15 cellular contexts compared by ENCODE assay signal in genomic region chr4:5036239-5036638, GRCh38. TPM values are rescaled to one million over a fixed set of nuclear protein-coding genes. Genes with fewer than 3 reads are reported as not detected.
DNase-seq lines count a peak whose midpoint lies in the region; ATAC-seq, FAIRE-seq and TF ChIP-seq lines count a peak whose summit lies in the region.
"Had no signal": no experiment of that assay in that cellular context is flagged by ENCODE, and none has a peak within 500 bp of the region (broad histone marks: within the 10 kb centered on the region; RNA-seq: fewer than 3 reads in every experiment).

No MANE protein-coding gene starts in this region.

- in situ Hi-C loops in GM12878 (cut with MboI) = no loop called here

- H3K9me3 ChIP-seq in GM12878 (replicated peaks; ENCODE audit: control insufficient read depth, insufficient read depth, low read length) = no peaks in the 10 kb centered on the region
- no peaks in the 10 kb centered on the region for H3K9me3 ChIP-seq in lower lobe of right lung

- TF ChIP-seq RAD21 in GM12878 (IDR thresholded peaks at IDR 0.05; ENCODE audit: insufficient read depth, low read depth, low read length) = no peak

- 0 out of 2 replicates have a peak overlapping the region, but pooled peaks have one; percentile 3 for H3K4me2 ChIP-seq in GM12878 (ENCODE audit: control insufficient read depth, insufficient read depth)

- no peak overlapping the region for H3K9ac ChIP-seq in GM12878 (ENCODE audit: control insufficient read depth, insufficient read depth, low read length)

- peak; percentile 24 for DNase-seq in GM12864 (ENCODE audit: low read depth)
- peak; percentile 9 for DNase-seq in NAMALWA (ENCODE audit: low spot score)
- no peak for DNase-seq in GM12878 (ENCODE audit: low read depth, low spot score)
- DNase-seq in neural crest cell (ENCODE audit: low read depth, low spot score) = no peak
- no peak for DNase-seq in lower lobe of right lung
- DNase-seq in NCI-H82 treated with DMSO at 0.1 percent for 48 hours (lab: John Stamatoyannopoulos, UW; ENCODE audit: unreplicated experiment) = no peak
- DNase-seq in AG08396 (ENCODE audit: low spot score) = no peak
- DNase-seq: activated naive CD8-positive, alpha-beta T cell treated with anti-CD3 and anti-CD28 coated beads, Interleukin-2, amount 10 ng/mL, durations not matched to agents 7 days and 5 days; DMS53; immature natural killer cell; naive thymus-derived CD8-positive, alpha-beta T cell; NCI-H446; stimulated activated CD8-positive, alpha-beta memory T cell treated with anti-CD3 and anti-CD28 coated beads, Interleukin-4, amount 100 ng/mL, for 48 hours; T-helper 2 cell had no signal

- FAIRE-seq in GM12878 (lab: Jason Lieb, UNC) = no peak

- H3K27me3 ChIP-seq in GM12878 (replicated peaks in 1 of 2; ENCODE audit: control insufficient read depth in 2 of 2, insufficient read depth in 2 of 2, low read length in 1 of 2) = 0 out of 4 replicates have a peak, but pooled peaks cover 0 to 3% of the 10 kb centered on the region in 2 experiments
- H3K27me3 ChIP-seq in lower lobe of right lung (ENCODE audit: low read depth) = no peaks in the 10 kb centered on the region

- TF ChIP-seq EP300 in GM12878 (IDR thresholded peaks at IDR 0.05; ENCODE audit: borderline replicate concordance in 1 of 2, control insufficient read depth in 1 of 2, low read depth in 2 of 2, low read length in 2 of 2) = no peak

- BruUV-seq in GM12878 (replicated peaks; lab: Mats Ljungman, UMichigan) = no TSS peak

- H3K27ac ChIP-seq in GM12878 (ENCODE audit: control insufficient read depth, insufficient read depth) (no peak overlapping the region), lower lobe of right lung (no peak overlapping the region)

- POLR2A ChIA-PET in GM12878 (lab: Charles Lee) = no interaction called here

- TF ChIP-seq POLR2A in GM12878 (IDR thresholded peaks at IDR 0.05; ENCODE audit: low read depth, low read length) = no peak

- no peak for TF ChIP-seq CTCF in GM12864 (IDR thresholded peaks at IDR 0.05; ENCODE audit: low read depth, low read length, missing control alignments)
- no peak for TF ChIP-seq CTCF in GM12878 (IDR thresholded peaks at IDR 0.05 in 2 of 3, conservative IDR thresholded peaks at IDR 0.05 in 1 of 3; ENCODE audit: control insufficient read depth in 2 of 3, extremely low read depth in 1 of 3, insufficient read depth in 1 of 3, low read depth in 3 of 3, low read length in 3 of 3)
- TF ChIP-seq CTCF in neural crest cell (conservative IDR thresholded peaks at IDR 0.05) = no peak
- TF ChIP-seq CTCF in lower lobe of right lung (IDR thresholded peaks at IDR 0.05) = no peak

- H2AFZ ChIP-seq in GM12878 (ENCODE audit: control insufficient read depth, low read depth, low read length) = peak overlapping the region; percentile 47

- H3K4me1 ChIP-seq in GM12878 (ENCODE audit: control insufficient read depth, insufficient read depth, low read length) (peaks cover 2% of the 10 kb centered on the region; the same call in 1 of the 2 replicates), lower lobe of right lung (peaks cover 32% of the 10 kb centered on the region)

- WGBS in GM12878 (ENCODE audit: insufficient coverage, insufficient replicate concordance, low lambda C conversion rate, missing lambda C conversion rate) = 4% methylated on average over 5 of the region's 5 CpGs

- H3K4me1 Mint-ChIP-seq in neural crest cell = peaks cover 12% of the 10 kb centered on the region

- no peaks in the 10 kb centered on the region for H3K9me3 Mint-ChIP-seq in neural crest cell
- H3K9me3 Mint-ChIP-seq: naive thymus-derived CD8-positive, alpha-beta T cell had no signal

- SMC1A ChIA-PET in GM12878 (lab: Charles Lee; ENCODE audit: uncharacterized antibody, unreplicated experiment) = interaction anchor here (0.6 kb wide), 2 partner anchors 88 to 688 kb away, joined by 3 read pairs; no protein-coding TSS in a partner anchor

- H3K36me3 Mint-ChIP-seq in neural crest cell (ENCODE audit: low read depth) = no peaks in the 10 kb centered on the region
- H3K36me3 Mint-ChIP-seq: immature natural killer cell; naive thymus-derived CD8-positive, alpha-beta T cell had no signal

- H3K27me3 Mint-ChIP-seq in neural crest cell (ENCODE audit: low read depth) = no peaks in the 10 kb centered on the region

- H4K20me1 ChIP-seq in GM12878 (ENCODE audit: control insufficient read depth, insufficient read depth) = no peaks in the 10 kb centered on the region

- CTCF ChIA-PET in GM12878 (lab: Yijun Ruan, JAX) = no interaction called here

- RAD21 ChIA-PET in GM12878 (lab: Charles Lee; ENCODE audit: unreplicated experiment) = no interaction called here

- no peaks in the 10 kb centered on the region for H3K79me2 ChIP-seq in GM12878 (ENCODE audit: control insufficient read depth, insufficient read depth, low read length)

- intact Hi-C loops in GM12878 (cut with micrococcal nuclease; ENCODE audit: unreplicated experiment) = no loop called here
- intact Hi-C loops in lower lobe of right lung (cut with DNase I) = no loop called here

- H3K27ac Mint-ChIP-seq in neural crest cell (ENCODE audit: unreplicated experiment) = peak overlapping the region; percentile 28
- H3K27ac Mint-ChIP-seq: activated naive CD8-positive, alpha-beta T cell treated with anti-CD3 and anti-CD28 coated beads, Interleukin-2, amount 10 ng/mL, durations not matched to agents 7 days and 5 days; immature natural killer cell; naive thymus-derived CD8-positive, alpha-beta T cell had no signal

- no peak for ATAC-seq in GM12878
- no peak for ATAC-seq in lower lobe of right lung
- ATAC-seq in HG03108 (IDR thresholded peaks at IDR 0.05; ENCODE audit: unreplicated experiment) = no peak
- ATAC-seq: naive thymus-derived CD8-positive, alpha-beta T cell had no signal

- no peak overlapping the region for H3K4me3 Mint-ChIP-seq in neural crest cell
- H3K4me3 Mint-ChIP-seq: activated naive CD8-positive, alpha-beta T cell treated with anti-CD3 and anti-CD28 coated beads, Interleukin-2, amount 10 ng/mL, durations not matched to agents 7 days and 5 days; immature natural killer cell; naive thymus-derived CD8-positive, alpha-beta T cell had no signal

- H3K4me3 ChIP-seq in GM12864 (ENCODE audit: low read depth, low read length) (no peak overlapping the region), GM12878 (no peak overlapping the region), lower lobe of right lung (no peak overlapping the region)

- no peaks in the 10 kb centered on the region for H3K36me3 ChIP-seq in GM12878 (ENCODE audit: control insufficient read depth in 2 of 2, insufficient read depth in 2 of 2, low read length in 1 of 2)
- H3K36me3 ChIP-seq in lower lobe of right lung = no peaks in the 10 kb centered on the region

TF ChIP-seq in GM12878, 131 proteins besides CTCF, POLR2A, EP300 and RAD21 (continues in another document):
- no peak for TF ChIP-seq CEBPB (IDR thresholded peaks at IDR 0.05; ENCODE audit: borderline replicate concordance in 1 of 2, low read depth in 2 of 2, low read length in 2 of 2)

RNA-seq across cellular contexts. Expression of gene STK32B, which starts 15.0 kb away (rescaled TPM):
- total RNA-seq in GM12878 (2013; cell fraction: nucleolus; rRNA removed) = not detected in 2 replicates
- not detected in 2 replicates for total RNA-seq in GM12878 (2014; rRNA removed)
- 0.04 TPM in 1 of 2 replicates, not detected in the other for total RNA-seq in GM12878 (2014; rRNA removed; fragmentation: Illumina TruSeq; extraction: Trizol)
- total RNA-seq in GM12878 (2021) = not detected in 2 replicates
- not detected for polyA plus RNA-seq in GM12878 (2011; ENCODE audit: low read depth)
- not detected in 2 replicates for polyA plus RNA-seq in GM12878 (2011; rRNA removed)
- polyA plus RNA-seq in GM12878 (2011; cell fraction: cytosol; rRNA removed) = not detected in 2 replicates
- not detected in 2 replicates for polyA plus RNA-seq in GM12878 (2011; cell fraction: nucleus; rRNA removed)
- polyA plus RNA-seq in GM12878 (2012) = 0.12 and 0.17 TPM in 2 replicates
- polyA plus RNA-seq in GM12878 (2014; fragmentation: Illumina TruSeq; extraction: Trizol) = not detected in 2 replicates
- polyA plus RNA-seq in GM12878 (2014; fragmentation: Nextera tagmentation; extraction: Ambion mirVana) = not detected
- 0.12 TPM in 1 of 2 replicates, not detected in the other for polyA plus RNA-seq in GM12878 (2014; rRNA removed)
- polyA plus RNA-seq in GM12878 (2016; fragmentation: Nextera tagmentation; extraction: Ambion mirVana) = under 1 TPM in 1 of 2 experiments, not detected in 1; 0.08 TPM
- not detected in 2 replicates for polyA minus RNA-seq in GM12878 (2011; rRNA and poly(A)+ RNA removed)
- not detected in 2 replicates for polyA minus RNA-seq in GM12878 (2011; cell fraction: cytosol; rRNA and poly(A)+ RNA removed)
- not detected in 2 replicates for polyA minus RNA-seq in GM12878 (2011; cell fraction: nucleus; rRNA and poly(A)+ RNA removed)
- total RNA-seq in neural crest cell = 3.4 and 3.5 TPM in 2 replicates
- total RNA-seq in lower lobe of right lung = 1.3 TPM
- total RNA-seq: activated naive CD8-positive, alpha-beta T cell treated with anti-CD3 and anti-CD28 coated beads, Interleukin-2, amount 10 ng/mL, durations not matched to agents 7 days and 5 days; naive thymus-derived CD8-positive, alpha-beta T cell had no signal
- polyA plus RNA-seq: immature natural killer cell; naive thymus-derived CD8-positive, alpha-beta T cell had no signal

RNA-seq across cellular contexts. Expression of gene CYTL1, which starts 17.0 kb away (rescaled TPM):
- not detected in 2 replicates for total RNA-seq in GM12878 (2013; cell fraction: nucleolus; rRNA removed)
- not detected in 2 replicates for total RNA-seq in GM12878 (2014; rRNA removed)
- total RNA-seq in GM12878 (2014; rRNA removed; fragmentation: Illumina TruSeq; extraction: Trizol) = not detected in 2 replicates
- not detected in 2 replicates for total RNA-seq in GM12878 (2021)
- not detected for polyA plus RNA-seq in GM12878 (2011; ENCODE audit: low read depth)
- polyA plus RNA-seq in GM12878 (2011; rRNA removed) = not detected in 2 replicates
- not detected in 2 replicates for polyA plus RNA-seq in GM12878 (2011; cell fraction: cytosol; rRNA removed)
- not detected in 2 replicates for polyA plus RNA-seq in GM12878 (2011; cell fraction: nucleus; rRNA removed)
- polyA plus RNA-seq in GM12878 (2012) = not detected in 2 replicates
- polyA plus RNA-seq in GM12878 (2014; fragmentation: Illumina TruSeq; extraction: Trizol) = not detected in 2 replicates
- not detected for polyA plus RNA-seq in GM12878 (2014; fragmentation: Nextera tagmentation; extraction: Ambion mirVana)
- not detected in 2 replicates for polyA plus RNA-seq in GM12878 (2014; rRNA removed)
- polyA plus RNA-seq in GM12878 (2016; fragmentation: Nextera tagmentation; extraction: Ambion mirVana) = not detected
- not detected in 2 replicates for polyA minus RNA-seq in GM12878 (2011; rRNA and poly(A)+ RNA removed)
- polyA minus RNA-seq in GM12878 (2011; cell fraction: cytosol; rRNA and poly(A)+ RNA removed) = not detected in 2 replicates
- polyA minus RNA-seq in GM12878 (2011; cell fraction: nucleus; rRNA and poly(A)+ RNA removed) = not detected in 2 replicates
- total RNA-seq in neural crest cell = 13.2 and 13.5 TPM in 2 replicates
- total RNA-seq in lower lobe of right lung = 1.4 TPM
- total RNA-seq: activated naive CD8-positive, alpha-beta T cell treated with anti-CD3 and anti-CD28 coated beads, Interleukin-2, amount 10 ng/mL, durations not matched to agents 7 days and 5 days; naive thymus-derived CD8-positive, alpha-beta T cell had no signal
- polyA plus RNA-seq: naive thymus-derived CD8-positive, alpha-beta T cell had no signal

Comparison
In these comparisons a context has a peak if more than half of its experiments do, and no peak if none do; other contexts are left out.
1. DNase-seq: peak in GM12864 (single experiment) and NAMALWA (single experiment); none in GM12878 (single experiment), neural crest cell (single experiment), lower lobe of right lung (single experiment), NCI-H82 treated with DMSO at 0.1 percent for 48 hours (single experiment) and AG08396 (single experiment).